8 cellular contexts compared by ENCODE assay signal in the genomic region with DNA sequence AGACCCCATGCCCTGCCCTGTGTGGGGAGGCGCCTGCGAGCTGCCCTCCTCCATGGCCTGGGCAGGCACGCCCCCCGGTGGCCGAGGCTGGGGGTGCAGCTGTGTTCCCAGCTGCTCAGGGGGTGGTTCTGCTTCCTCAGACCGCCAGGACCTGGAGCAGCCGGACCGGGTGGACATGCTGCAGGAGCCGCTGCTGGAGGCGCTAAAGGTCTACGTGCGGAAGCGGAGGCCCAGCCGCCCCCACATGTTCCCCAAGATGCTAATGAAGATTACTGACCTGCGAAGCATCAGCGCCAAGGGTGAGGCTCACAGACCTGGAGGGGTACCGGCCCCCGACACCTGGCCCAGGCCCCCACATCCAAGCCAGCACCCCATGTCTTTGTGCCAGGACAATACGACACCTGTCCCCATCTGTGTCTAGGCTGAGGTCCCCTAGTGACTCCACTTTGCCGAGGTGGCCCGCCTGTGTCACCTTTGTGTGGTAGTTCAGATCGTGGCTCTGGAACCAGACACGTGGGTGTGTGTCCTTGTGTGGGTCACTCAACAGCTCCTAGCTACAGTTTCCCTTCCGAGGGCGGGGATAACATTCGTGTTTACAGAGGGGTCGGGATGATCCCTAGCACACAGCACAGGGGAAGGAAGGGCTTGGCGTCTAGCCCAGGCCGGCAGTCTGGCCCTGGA. TPM values are rescaled to one million over a fixed set of nuclear protein-coding genes. Genes with fewer than 3 reads are reported as not detected.
DNase-seq lines count a peak whose midpoint lies in the region; ATAC-seq, FAIRE-seq and TF ChIP-seq lines count a peak whose summit lies in the region.

No MANE protein-coding gene starts in this region.

- ATAC-seq in A549 = peak; percentile 58 to 84
- peak; percentile 56 for ATAC-seq in GM18502 (IDR thresholded peaks at IDR 0.05; ENCODE audit: poor library complexity, unreplicated experiment)
- no peak for ATAC-seq in GM18907 (IDR thresholded peaks at IDR 0.05; ENCODE audit: unreplicated experiment)

- no peaks in the 10 kb centered on the region for H3K27me3 Mint-ChIP-seq in activated T-cell treated with anti-CD3 and anti-CD28 coated beads, Interleukin-2, amount 50 U/mL, for 24 hours

- peaks cover 52% of the 10 kb centered on the region for H3K4me1 ChIP-seq in A549
- peaks cover 50% of the 10 kb centered on the region for H3K4me1 ChIP-seq in testis

- no peak for TF ChIP-seq EP300 in A549 (IDR thresholded peaks at IDR 0.05)

- intact Hi-C loops in testis (cut with DNase I; ENCODE audit: low total_unique reads) = no loop called here

- peak; percentile 99 to 100 for TF ChIP-seq RAD21 in A549 (conservative IDR thresholded peaks at IDR 0.05 in 1 of 2, IDR thresholded peaks at IDR 0.05 in 1 of 2)

- TF ChIP-seq POLR2A in A549 (IDR thresholded peaks at IDR 0.05; ENCODE audit: low read length) = no peak
- TF ChIP-seq POLR2A in testis (IDR thresholded peaks at IDR 0.05) = no peak

- DNase-seq in A549 (ENCODE audit: low read depth in 1 of 2, low spot score in 1 of 2) = peak; percentile 77 to 97
- DNase-seq in NOMO-1 (lab: John Stamatoyannopoulos, UW; ENCODE audit: unreplicated experiment in 2 of 2) = peak; percentile 21 to 49
- peak; percentile 91 for DNase-seq in activated T-cell treated with anti-CD3 and anti-CD28 coated beads, Interleukin-2, amount 50 U/mL, for 24 hours
- peak; percentile 39 for DNase-seq in fibroblast of gingiva (ENCODE audit: low read depth)
- DNase-seq in occipital lobe (lab: John Stamatoyannopoulos, UW) = peak; percentile 35
- peak; percentile 84 for DNase-seq in testis

- H3K9me3 Mint-ChIP-seq in activated T-cell treated with anti-CD3 and anti-CD28 coated beads, Interleukin-2, amount 50 U/mL, for 24 hours = no peaks in the 10 kb centered on the region

- peak; percentile 98 for TF ChIP-seq CTCF in A549 (IDR thresholded peaks at IDR 0.05)
- peak; percentile 95 to 98 (median 96) for TF ChIP-seq CTCF in testis (IDR thresholded peaks at IDR 0.05)

- CTCF ChIA-PET in A549 (lab: Yijun Ruan, JAX) = interaction anchor here (0.6 to 40.3 kb wide), 46 partner anchors 7 to 1316 kb away, joined by 3 to 2395 read pairs (median 5); a partner anchor contains a TSS

- no peaks in the 10 kb centered on the region for H3K27me3 ChIP-seq in testis

- H3K4me3 ChIP-seq in A549 = no peak overlapping the region
- H3K4me3 ChIP-seq in testis = no peak overlapping the region

- H3K4me3 Mint-ChIP-seq in activated T-cell treated with anti-CD3 and anti-CD28 coated beads, Interleukin-2, amount 50 U/mL, for 24 hours = no peak overlapping the region

- peaks cover 53% of the 10 kb centered on the region for H3K36me3 Mint-ChIP-seq in activated T-cell treated with anti-CD3 and anti-CD28 coated beads, Interleukin-2, amount 50 U/mL, for 24 hours (ENCODE audit: low read depth)

- no peaks in the 10 kb centered on the region for H3K9me3 ChIP-seq in A549
- H3K9me3 ChIP-seq in testis = no peaks in the 10 kb centered on the region

- peak overlapping the region; percentile 4; the same call in 1 of the 3 replicates for H3K4me2 ChIP-seq in A549

- H3K4me1 Mint-ChIP-seq in activated T-cell treated with anti-CD3 and anti-CD28 coated beads, Interleukin-2, amount 50 U/mL, for 24 hours (ENCODE audit: low read depth) = peaks cover 29% of the 10 kb centered on the region

- WGBS in A549 (ENCODE audit: missing lambda C conversion rate) = 50% methylated on average over 29 of the region's 29 CpGs
- 40% methylated on average over 18 to 29 of the region's 29 CpGs for WGBS in testis, 2 donors

- H3K27ac ChIP-seq in A549 (peak overlapping the region in 1 of 2 experiments; percentile 62; a peak in 3 of 6 replicates), testis (peak overlapping the region; percentile 74 to 83)

- no peaks in the 10 kb centered on the region for H3K36me3 ChIP-seq in testis (ENCODE audit: low read depth, missing control alignments)

- POLR2A ChIA-PET in A549 (lab: Yijun Ruan, JAX) = interaction anchor here (1.0 to 2.0 kb wide), 5 partner anchors 10 to 67 kb away, joined by 3 to 13 read pairs (median 4); no protein-coding TSS in a partner anchor

- H3K27ac Mint-ChIP-seq in activated T-cell treated with anti-CD3 and anti-CD28 coated beads, Interleukin-2, amount 50 U/mL, for 24 hours = no peak overlapping the region

- FAIRE-seq in A549 (lab: Jason Lieb, UNC) = no peak

TF ChIP-seq in A549, 52 proteins besides CTCF, POLR2A, EP300 and RAD21:
- no peak for TF ChIP-seq CEBPB (IDR thresholded peaks at IDR 0.05)
- TF ChIP-seq RNF2 (IDR thresholded peaks at IDR 0.05; ENCODE audit: borderline replicate concordance, low read depth) = no peak
- no peak for TF ChIP-seq ZNF302 (CRISPR knock-in tag; IDR thresholded peaks at IDR 0.05)
- TF ChIP-seq TP53 (CRISPR knock-in tag; IDR thresholded peaks at IDR 0.05) = 0 out of 2 replicates have a peak, but pooled peaks have one; percentile 22
- TF ChIP-seq TFCP2L1 (CRISPR knock-in tag; IDR thresholded peaks at IDR 0.05) = no peak
- no peak for TF ChIP-seq FOSB (CRISPR knock-in tag; IDR thresholded peaks at IDR 0.05)
- TF ChIP-seq, protein P1, sequence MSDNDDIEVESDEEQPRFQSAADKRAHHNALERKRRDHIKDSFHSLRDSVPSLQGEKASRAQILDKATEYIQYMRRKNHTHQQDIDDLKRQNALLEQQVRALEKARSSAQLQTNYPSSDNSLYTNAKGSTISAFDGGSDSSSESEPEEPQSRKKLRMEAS (IDR thresholded peaks at IDR 0.05) = peak; percentile 28; the same call in 1 of the 2 replicates
- TF ChIP-seq, protein P2, sequence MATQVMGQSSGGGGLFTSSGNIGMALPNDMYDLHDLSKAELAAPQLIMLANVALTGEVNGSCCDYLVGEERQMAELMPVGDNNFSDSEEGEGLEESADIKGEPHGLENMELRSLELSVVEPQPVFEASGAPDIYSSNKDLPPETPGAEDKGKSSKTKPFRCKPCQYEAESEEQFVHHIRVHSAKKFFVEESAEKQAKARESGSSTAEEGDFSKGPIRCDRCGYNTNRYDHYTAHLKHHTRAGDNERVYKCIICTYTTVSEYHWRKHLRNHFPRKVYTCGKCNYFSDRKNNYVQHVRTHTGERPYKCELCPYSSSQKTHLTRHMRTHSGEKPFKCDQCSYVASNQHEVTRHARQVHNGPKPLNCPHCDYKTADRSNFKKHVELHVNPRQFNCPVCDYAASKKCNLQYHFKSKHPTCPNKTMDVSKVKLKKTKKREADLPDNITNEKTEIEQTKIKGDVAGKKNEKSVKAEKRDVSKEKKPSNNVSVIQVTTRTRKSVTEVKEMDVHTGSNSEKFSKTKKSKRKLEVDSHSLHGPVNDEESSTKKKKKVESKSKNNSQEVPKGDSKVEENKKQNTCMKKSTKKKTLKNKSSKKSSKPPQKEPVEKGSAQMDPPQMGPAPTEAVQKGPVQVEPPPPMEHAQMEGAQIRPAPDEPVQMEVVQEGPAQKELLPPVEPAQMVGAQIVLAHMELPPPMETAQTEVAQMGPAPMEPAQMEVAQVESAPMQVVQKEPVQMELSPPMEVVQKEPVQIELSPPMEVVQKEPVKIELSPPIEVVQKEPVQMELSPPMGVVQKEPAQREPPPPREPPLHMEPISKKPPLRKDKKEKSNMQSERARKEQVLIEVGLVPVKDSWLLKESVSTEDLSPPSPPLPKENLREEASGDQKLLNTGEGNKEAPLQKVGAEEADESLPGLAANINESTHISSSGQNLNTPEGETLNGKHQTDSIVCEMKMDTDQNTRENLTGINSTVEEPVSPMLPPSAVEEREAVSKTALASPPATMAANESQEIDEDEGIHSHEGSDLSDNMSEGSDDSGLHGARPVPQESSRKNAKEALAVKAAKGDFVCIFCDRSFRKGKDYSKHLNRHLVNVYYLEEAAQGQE (IDR thresholded peaks at IDR 0.05) = no peak
- no peak for TF ChIP-seq ZSCAN20 (CRISPR knock-in tag; IDR thresholded peaks at IDR 0.05)
- TF ChIP-seq FOXS1 (CRISPR knock-in tag; IDR thresholded peaks at IDR 0.05) = no peak
- TF ChIP-seq ZFP36 (IDR thresholded peaks at IDR 0.05; ENCODE audit: borderline replicate concordance, partially characterized antibody) = no peak
- TF ChIP-seq SMC3 (IDR thresholded peaks at IDR 0.05) = peak; percentile 100
- no peak for TF ChIP-seq BHLHE40 (IDR thresholded peaks at IDR 0.05; ENCODE audit: low read depth, low read length)

RNA-seq across cellular contexts. Expression of a gene that starts 9.3 kb away (rescaled TPM):
- polyA plus RNA-seq in A549 (2011; rRNA removed) = 0.09 TPM in 1 of 2 replicates, not detected in the other
- 0.21 and 0.41 TPM in 2 replicates for polyA plus RNA-seq in A549 (2012; cell fraction: cytosol; rRNA removed)
- 0.36 and 0.82 TPM in 2 replicates for polyA plus RNA-seq in A549 (2012; cell fraction: nucleus; rRNA removed)
- polyA plus RNA-seq in A549 (2017; fragmentation: RNase III; extraction: RNeasy Plus Mini Kit Qiagen cat#74134 plus additional on column Dnase treatment) = 0.40 to 1.2 TPM (median 0.70 TPM) in 3 replicates
- not detected in 2 replicates for polyA minus RNA-seq in A549 (2011; rRNA and poly(A)+ RNA removed)
- total RNA-seq in occipital lobe = 0.31 TPM
- 1 to 10 TPM; 2.1 to 2.6 TPM for total RNA-seq in testis
- polyA plus RNA-seq in testis (ENCODE audit: insufficient read depth, low read depth, low replicate concordance) = not detected

RNA-seq across cellular contexts. Expression of a gene that starts 46.3 kb away (rescaled TPM):
- polyA plus RNA-seq in A549 (2011; rRNA removed) (8.6 and 9.9 TPM in 2 replicates), A549 (2017; fragmentation: RNase III; extraction: RNeasy Plus Mini Kit Qiagen cat#74134 plus additional on column Dnase treatment) (17.2 to 18.5 TPM (median 17.9 TPM) in 3 replicates), testis (ENCODE audit: insufficient read depth, low read depth, low replicate concordance) (49.8 TPM)
- polyA plus RNA-seq in A549 (2012; cell fraction: cytosol; rRNA removed) = 6.5 and 11.0 TPM in 2 replicates
- polyA plus RNA-seq in A549 (2012; cell fraction: nucleus; rRNA removed) = 17.6 and 21.1 TPM in 2 replicates
- 11.6 and 12.9 TPM in 2 replicates for polyA minus RNA-seq in A549 (2011; rRNA and poly(A)+ RNA removed)
- total RNA-seq in occipital lobe (7.2 TPM), testis (10 to 100 TPM; 65.5 to 66.0 TPM)

Comparison
In these comparisons a context has a peak if more than half of its experiments do, and no peak if none do; other contexts are left out.
1. DNase-seq: peak in every context shown above with its lines; median percentile 91 in activated T-cell treated with anti-CD3 and anti-CD28 coated beads, Interleukin-2, amount 50 U/mL, for 24 hours; 87 in A549; 84 in testis; 39 in fibroblast of gingiva; 35 in NOMO-1; 35 in occipital lobe.